Comparison of ENCODE assay signal across 21 cellular contexts in the genomic region with DNA sequence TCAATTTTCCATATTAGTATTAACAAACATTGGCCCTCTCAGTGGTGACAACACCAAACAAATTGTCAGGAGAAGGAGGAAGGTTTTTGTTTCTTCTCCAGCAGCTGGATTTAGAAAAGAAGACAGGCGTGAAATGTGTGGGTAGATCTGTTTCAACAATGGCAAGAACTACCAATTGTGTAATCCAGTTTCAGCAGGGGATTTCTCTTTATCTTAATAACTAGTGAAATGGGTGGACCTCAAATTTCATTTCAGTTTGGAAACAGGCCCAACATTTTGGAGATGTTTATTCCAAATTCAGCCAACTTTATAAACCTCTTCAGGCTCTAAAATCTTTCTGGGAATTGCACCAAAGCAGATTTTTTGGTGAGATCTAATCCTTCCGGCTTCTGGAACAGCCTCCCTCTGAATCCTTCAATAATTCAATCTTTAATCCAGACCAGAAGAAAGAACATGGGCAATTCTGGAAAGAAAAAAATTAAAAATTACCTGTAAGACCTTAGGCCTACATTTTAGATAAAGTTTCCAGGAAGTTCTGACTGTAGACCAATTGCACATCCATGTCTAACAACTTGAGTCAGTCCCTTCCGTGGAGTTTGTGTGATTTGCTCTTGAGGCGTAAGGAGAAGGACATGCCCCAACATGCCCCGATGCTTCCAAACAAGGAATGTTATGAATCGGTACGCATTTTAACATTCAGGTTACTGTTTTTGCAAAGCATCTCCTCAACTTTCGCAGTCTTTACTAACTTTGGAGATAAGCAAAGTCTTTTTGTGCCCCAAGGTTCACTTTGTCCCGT.
DNase-seq lines count a peak whose midpoint lies in the region; ATAC-seq, FAIRE-seq and TF ChIP-seq lines count a peak whose summit lies in the region.
"Had no signal": no experiment of that assay in that cellular context is flagged by ENCODE, and none has a peak within 500 bp of the region (broad histone marks: within the 10 kb centered on the region; RNA-seq: fewer than 3 reads in every experiment).

No MANE protein-coding gene starts in this region.

- DNase-seq in GM23338 (ENCODE audit: low spot score) (no peak), bronchial epithelial cell (ENCODE audit: low read depth) (peak; percentile 92), left ventricle myocardium inferior (no peak), RCC 7860 (ENCODE audit: low spot score) (no peak), NCI-H345 (lab: John Stamatoyannopoulos, UW) (no peak), kidney glomerular epithelial cell (lab: John Stamatoyannopoulos, UW) (no peak), glomerular visceral epithelial cell (ENCODE audit: extremely low spot score) (no peak)
- DNase-seq: activated CD4-positive, alpha-beta T cell treated with anti-CD3 and anti-CD28 coated beads, Interleukin-2, amount 50 U/mL, for 48 hours; activated naive CD4-positive, alpha-beta T cell treated with Interleukin-2 at 50 U/mL for 16 hours; activated T-cell treated with anti-CD3 and anti-CD28 coated beads for 4 hours; body of pancreas; NCI-H1092; SHP77 treated with DMSO at 0.1 percent for 48 hours; stimulated activated CD4-positive, alpha-beta T cell treated with anti-CD3 and anti-CD28 coated beads, Interleukin-12 subunit alpha, Interleukin-12 subunit beta, amount 100 ng/mL, for 4 hours had no signal

- no peak overlapping the region for H3K4me2 ChIP-seq in GM23338
- H3K4me2 ChIP-seq: KMS-11 had no signal

- H3K27me3 ChIP-seq in GM23338 (ENCODE audit: insufficient read depth) (no peaks in the 10 kb centered on the region), bronchial epithelial cell (ENCODE audit: control insufficient read depth, insufficient read depth, low read length) (no peaks in the 10 kb centered on the region), left ventricle myocardium inferior (ENCODE audit: low read depth) (peaks cover 4% of the 10 kb centered on the region), subcutaneous abdominal adipose tissue (ENCODE audit: control insufficient read depth in 5 of 5, insufficient read depth in 4 of 5, low read length in 5 of 5) (no peaks in the 10 kb centered on the region)
- H3K27me3 ChIP-seq: body of pancreas had no signal

- FAIRE-seq in bronchial epithelial cell (lab: Jason Lieb, UNC) (peak; percentile 73), RCC 7860 (lab: Jason Lieb, UNC) (no peak)
- FAIRE-seq: GM19239, islet of Langerhans had no signal

- H3K27ac ChIP-seq in GM23338 (ENCODE audit: low read depth) (no peak overlapping the region), left ventricle myocardium inferior (replicated peaks) (peak overlapping the region; percentile 80), subcutaneous abdominal adipose tissue (ENCODE audit: low read depth, low read length) (peak overlapping the region; percentile 70)
- H3K27ac ChIP-seq: body of pancreas, KMS-11, VCaP had no signal

- H3K27me3 Mint-ChIP-seq in GM23338 (ENCODE audit: insufficient read depth, low read depth, poor library complexity) = peaks cover 2% of the 10 kb centered on the region

- H3K36me3 Mint-ChIP-seq in GM23338 (ENCODE audit: low read depth) = no peaks in the 10 kb centered on the region

- no peaks in the 10 kb centered on the region for H4K20me1 ChIP-seq in GM23338 (replicated peaks; ENCODE audit: insufficient read depth)

- intact Hi-C loops in left ventricle myocardium inferior (cut with micrococcal nuclease) = no loop called here

- H3K4me3 Mint-ChIP-seq in GM23338 = no peak overlapping the region
- H3K4me3 Mint-ChIP-seq: neural crest cell, type B pancreatic cell had no signal

- H3K9me3 ChIP-seq in left ventricle myocardium inferior (replicated peaks) (no peaks in the 10 kb centered on the region), subcutaneous abdominal adipose tissue (ENCODE audit: control insufficient read depth in 5 of 5, low read length in 5 of 5) (no peaks in the 10 kb centered on the region)
- H3K9me3 ChIP-seq: body of pancreas had no signal

- no peaks in the 10 kb centered on the region for H3K9me3 Mint-ChIP-seq in GM23338

- H3K9ac ChIP-seq in subcutaneous abdominal adipose tissue (ENCODE audit: low read length in 5 of 5) = no peak overlapping the region
- H3K9ac ChIP-seq: KMS-11 had no signal

- no peaks in the 10 kb centered on the region for H3F3A ChIP-seq in GM23338 (replicated peaks; ENCODE audit: low read depth)

- no peak for ATAC-seq in GM23338
- ATAC-seq: body of pancreas had no signal

- H2AFZ ChIP-seq in GM23338 = peak overlapping the region; percentile 48; the same call in 1 of the 2 replicates

- TF ChIP-seq CTCF in GM23338 (conservative IDR thresholded peaks at IDR 0.05; ENCODE audit: low read depth in 2 of 2) (no peak), bronchial epithelial cell (IDR thresholded peaks at IDR 0.05; ENCODE audit: insufficient read depth, low read length, severe bottlenecking) (no peak), left ventricle myocardium inferior (IDR thresholded peaks at IDR 0.05; ENCODE audit: borderline replicate concordance) (no peak)

- peaks cover 16% of the 10 kb centered on the region for H3K4me1 Mint-ChIP-seq in GM23338

- no peaks in the 10 kb centered on the region for H3K4me1 ChIP-seq in GM23338 (ENCODE audit: insufficient read depth)
- H3K4me1 ChIP-seq in left ventricle myocardium inferior = peaks cover 36% of the 10 kb centered on the region
- H3K4me1 ChIP-seq in subcutaneous abdominal adipose tissue (ENCODE audit: control insufficient read depth in 5 of 5, insufficient read depth in 5 of 5, low read length in 5 of 5) = peaks cover 3 to 50% (median 27%) of the 10 kb centered on the region in 5 donors
- H3K4me1 ChIP-seq: body of pancreas had no signal

- no peaks in the 10 kb centered on the region for H3K36me3 ChIP-seq in GM23338 (ENCODE audit: insufficient read depth)
- H3K36me3 ChIP-seq in bronchial epithelial cell (ENCODE audit: control insufficient read depth, insufficient read depth, low read length) = no peaks in the 10 kb centered on the region
- no peaks in the 10 kb centered on the region for H3K36me3 ChIP-seq in left ventricle myocardium inferior
- no peaks in the 10 kb centered on the region for H3K36me3 ChIP-seq in subcutaneous abdominal adipose tissue (ENCODE audit: control insufficient read depth in 5 of 5, insufficient read depth in 5 of 5, low read length in 5 of 5)

- H3K4me3 ChIP-seq in GM23338 (no peak overlapping the region), bronchial epithelial cell (ENCODE audit: low read depth, low read length) (no peak overlapping the region), left ventricle myocardium inferior (no peak overlapping the region), subcutaneous abdominal adipose tissue (ENCODE audit: low read depth in 1 of 5, low read length in 5 of 5) (no peak overlapping the region)
- H3K4me3 ChIP-seq: body of pancreas had no signal

- no peaks in the 10 kb centered on the region for H3K79me2 ChIP-seq in GM23338 (replicated peaks; ENCODE audit: insufficient read depth)

- no peak overlapping the region for H3K27ac Mint-ChIP-seq in GM23338
- H3K27ac Mint-ChIP-seq: type B pancreatic cell had no signal

- H3K9me2 ChIP-seq in GM23338 (ENCODE audit: insufficient read depth) = peaks cover 15% of the 10 kb centered on the region; the same call in 1 of the 2 replicates

TF ChIP-seq in GM23338, 12 proteins besides CTCF, POLR2A, EP300 and RAD21:
- TF ChIP-seq EZH2phosphoT487 (IDR thresholded peaks at IDR 0.05; ENCODE audit: unreplicated experiment) (no peak), JUNB (IDR thresholded peaks at IDR 0.05; ENCODE audit: unreplicated experiment) (no peak), ZNF331 (CRISPR knock-in tag; IDR thresholded peaks at IDR 0.05; ENCODE audit: low read depth) (no peak)
- TF ChIP-seq, protein P1, sequence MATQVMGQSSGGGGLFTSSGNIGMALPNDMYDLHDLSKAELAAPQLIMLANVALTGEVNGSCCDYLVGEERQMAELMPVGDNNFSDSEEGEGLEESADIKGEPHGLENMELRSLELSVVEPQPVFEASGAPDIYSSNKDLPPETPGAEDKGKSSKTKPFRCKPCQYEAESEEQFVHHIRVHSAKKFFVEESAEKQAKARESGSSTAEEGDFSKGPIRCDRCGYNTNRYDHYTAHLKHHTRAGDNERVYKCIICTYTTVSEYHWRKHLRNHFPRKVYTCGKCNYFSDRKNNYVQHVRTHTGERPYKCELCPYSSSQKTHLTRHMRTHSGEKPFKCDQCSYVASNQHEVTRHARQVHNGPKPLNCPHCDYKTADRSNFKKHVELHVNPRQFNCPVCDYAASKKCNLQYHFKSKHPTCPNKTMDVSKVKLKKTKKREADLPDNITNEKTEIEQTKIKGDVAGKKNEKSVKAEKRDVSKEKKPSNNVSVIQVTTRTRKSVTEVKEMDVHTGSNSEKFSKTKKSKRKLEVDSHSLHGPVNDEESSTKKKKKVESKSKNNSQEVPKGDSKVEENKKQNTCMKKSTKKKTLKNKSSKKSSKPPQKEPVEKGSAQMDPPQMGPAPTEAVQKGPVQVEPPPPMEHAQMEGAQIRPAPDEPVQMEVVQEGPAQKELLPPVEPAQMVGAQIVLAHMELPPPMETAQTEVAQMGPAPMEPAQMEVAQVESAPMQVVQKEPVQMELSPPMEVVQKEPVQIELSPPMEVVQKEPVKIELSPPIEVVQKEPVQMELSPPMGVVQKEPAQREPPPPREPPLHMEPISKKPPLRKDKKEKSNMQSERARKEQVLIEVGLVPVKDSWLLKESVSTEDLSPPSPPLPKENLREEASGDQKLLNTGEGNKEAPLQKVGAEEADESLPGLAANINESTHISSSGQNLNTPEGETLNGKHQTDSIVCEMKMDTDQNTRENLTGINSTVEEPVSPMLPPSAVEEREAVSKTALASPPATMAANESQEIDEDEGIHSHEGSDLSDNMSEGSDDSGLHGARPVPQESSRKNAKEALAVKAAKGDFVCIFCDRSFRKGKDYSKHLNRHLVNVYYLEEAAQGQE (IDR thresholded peaks at IDR 0.05; ENCODE audit: unreplicated experiment) = no peak
